8 cellular contexts compared by ENCODE assay signal in genomic region chr12:116708826-116709756, GRCh38. TPM values are rescaled to one million over a fixed set of nuclear protein-coding genes. Genes with fewer than 3 reads are reported as not detected.
DNase-seq lines count a peak whose midpoint lies in the region; ATAC-seq, FAIRE-seq and TF ChIP-seq lines count a peak whose summit lies in the region.

No MANE protein-coding gene starts in this region.

- 12 to 15% methylated on average over 26 of the region's 26 CpGs for WGBS in pancreas, 2 donors

- DNase-seq in ELR (ENCODE audit: low read depth) (peak; percentile 67), M059J (ENCODE audit: low read depth) (peak; percentile 65), RKO (ENCODE audit: low spot score) (peak; percentile 63), foreskin fibroblast (peak; percentile 59 to 85), pancreas (peak; percentile 44 to 71 (median 54))
- DNase-seq in activated gamma-delta T cell treated with anti-CD3 and anti-CD28 coated beads, Interleukin-2, amount 50 U/mL, for 16 hours (ENCODE audit: low read depth) = peak; percentile 13

- H3K4me3 ChIP-seq in foreskin fibroblast (ENCODE audit: low read depth in 1 of 2, low read length in 2 of 2) = peak overlapping the region; percentile 4 to 36
- no peak overlapping the region for H3K4me3 ChIP-seq in pancreas

- H3K4me1 ChIP-seq in pancreas = peaks cover 0 to 6% (median 0%) of the 10 kb centered on the region in 3 donors

- TF ChIP-seq CTCF in foreskin fibroblast (IDR thresholded peaks at IDR 0.05; ENCODE audit: low read depth, low read length) (peak; percentile 44), pancreas (IDR thresholded peaks at IDR 0.05) (peak; percentile 26 to 58 (median 52))

- no peaks in the 10 kb centered on the region for H3K36me3 ChIP-seq in pancreas

- no peak overlapping the region for H3K27ac ChIP-seq in pancreas

- no peak for FAIRE-seq in pancreas (lab: Jason Lieb, UNC)

- ATAC-seq in pancreas = peak; percentile 82 to 97 (median 96)
- no peak for ATAC-seq in HG03571 (IDR thresholded peaks at IDR 0.05; ENCODE audit: unreplicated experiment)
- no peak for ATAC-seq in GM19328 (IDR thresholded peaks at IDR 0.05; ENCODE audit: unreplicated experiment)

- no peaks in the 10 kb centered on the region for H3K27me3 ChIP-seq in pancreas

- intact Hi-C loops in pancreas (cut with DNase I) = loop anchor here in 1 of 3 donors (10.0 kb wide), 1 partner anchor 704 kb away; no protein-coding TSS in a partner anchor

- no peaks in the 10 kb centered on the region for H3K9me3 ChIP-seq in pancreas

RNA-seq across cellular contexts. Expression of gene SPRING1, which starts 28.8 kb away (rescaled TPM):
- 20.9 and 28.3 TPM in 2 replicates for total RNA-seq in M059J (2014; rRNA removed; shearing (Covaris generic))
- 10 to 100 TPM in 4 of 6 donors, 1 to 10 TPM in 2; 7.9 to 21.9 (median 11.7) TPM for total RNA-seq in pancreas
- polyA plus RNA-seq in pancreas = 1 to 10 TPM; 7.5 to 8.4 TPM

RNA-seq across cellular contexts. Expression of gene RNFT2, which starts 29.0 kb away (rescaled TPM):
- 2.1 and 5.7 TPM in 2 replicates for total RNA-seq in M059J (2014; rRNA removed; shearing (Covaris generic))
- total RNA-seq in pancreas = 1 to 10 TPM in 4 of 6 donors, under 1 TPM in 2; 0.51 to 1.8 (median 1.2) TPM
- polyA plus RNA-seq in pancreas = 1 to 10 TPM; 1.6 to 2.6 TPM

Comparison
In these comparisons a context has a peak if more than half of its experiments do, and no peak if none do; other contexts are left out.
1. DNase-seq: peak in every context shown above with its lines; median percentile 72 in foreskin fibroblast; 67 in ELR; 65 in M059J; 63 in RKO; 54 in pancreas; 13 in activated gamma-delta T cell treated with anti-CD3 and anti-CD28 coated beads, Interleukin-2, amount 50 U/mL, for 16 hours.
2. H3K4me3 ChIP-seq: peak in foreskin fibroblast (2 of 2); none in pancreas (0 of 4).
3. ATAC-seq: peak in pancreas (4 of 4); none in HG03571 (single experiment) and GM19328 (single experiment).